Comparison of ENCODE assay signal across 2 cellular contexts in genomic region chr1:27940297-27940696, GRCh38.
TF ChIP-seq lines count a peak whose summit lies in the region.

No MANE protein-coding gene starts in this region.

TF ChIP-seq in A549, 52 proteins besides CTCF, POLR2A, EP300 and RAD21:
- TF ChIP-seq GATA3 (IDR thresholded peaks at IDR 0.05; ENCODE audit: borderline replicate concordance) (no peak), RARB (CRISPR knock-in tag; IDR thresholded peaks at IDR 0.05) (no peak), KDM1A (IDR thresholded peaks at IDR 0.05; ENCODE audit: low read depth) (no peak), SMC3 (IDR thresholded peaks at IDR 0.05) (no peak), ATOH8 (CRISPR knock-in tag; IDR thresholded peaks at IDR 0.05; ENCODE audit: low read depth) (no peak), HOXB13 (CRISPR knock-in tag; IDR thresholded peaks at IDR 0.05; ENCODE audit: low read depth) (no peak), POLR2AphosphoS2 (conservative IDR thresholded peaks at IDR 0.05; ENCODE audit: low read length) (no peak)

TF ChIP-seq in GM12878, 131 proteins besides CTCF, POLR2A, EP300 and RAD21:
- TF ChIP-seq POLR2AphosphoS5 (IDR thresholded peaks at IDR 0.05; ENCODE audit: low read length) (no peak), SMC3 (IDR thresholded peaks at IDR 0.05; ENCODE audit: borderline replicate concordance, low read length) (peak; percentile 34; the same call in 1 of the 2 replicates)
